16 cellular contexts compared by ENCODE assay signal in the genomic region with DNA sequence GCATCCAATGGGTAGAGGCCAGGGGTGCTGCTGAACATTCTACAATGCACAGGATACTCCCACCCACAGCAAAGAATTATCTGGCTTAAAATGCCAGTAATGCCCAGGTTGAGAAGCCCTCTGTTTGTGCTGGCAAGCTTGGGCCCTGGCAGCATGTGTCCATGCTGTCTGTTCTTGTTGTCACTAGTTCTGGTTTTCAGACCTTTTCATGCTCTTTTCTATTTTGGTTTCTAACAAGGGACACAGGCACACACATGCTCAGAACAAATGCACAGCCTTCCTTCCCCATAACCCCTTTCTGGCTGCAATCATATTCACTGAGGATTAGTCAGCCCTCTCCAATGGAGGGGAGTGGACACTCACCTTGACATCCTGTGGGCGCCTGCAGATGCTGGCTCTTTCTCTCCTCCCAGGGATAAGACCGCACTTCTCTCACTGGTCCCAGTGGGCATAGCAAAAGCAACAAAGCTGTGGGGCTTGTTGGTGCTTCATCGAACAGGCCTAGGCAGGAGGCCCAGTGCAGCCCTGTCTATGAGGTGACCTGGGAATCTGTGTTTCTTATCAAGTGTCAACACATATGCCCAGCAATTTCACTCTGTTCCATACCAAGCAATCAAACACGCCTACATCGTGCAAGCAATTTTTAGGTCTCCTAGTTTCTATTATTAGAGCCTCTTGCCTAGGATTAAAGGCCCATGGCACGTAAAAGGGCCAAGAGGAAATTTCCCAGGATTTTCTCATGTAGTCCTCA.
"Had no signal": no experiment of that assay in that cellular context is flagged by ENCODE, and none has a peak within 500 bp of the region (broad histone marks: within the 10 kb centered on the region; RNA-seq: fewer than 3 reads in every experiment).

No MANE protein-coding gene starts in this region.

- H3K27me3 ChIP-seq: body of pancreas, neutrophil had no signal

- H3K27ac ChIP-seq: body of pancreas, neutrophil had no signal

- DNase-seq: activated CD4-positive, alpha-beta memory T cell treated with anti-CD3 and anti-CD28 coated beads, Interleukin-2, amount 10 ng/mL, durations not matched to agents 7 days and 5 days; activated CD4-positive, alpha-beta T cell treated with anti-CD3 and anti-CD28 coated beads for 36 hours; activated effector memory CD4-positive, alpha-beta T cell treated with anti-CD3 and anti-CD28 coated beads, Interleukin-2, amount 50 U/mL, for 16 hours; activated T-cell treated with anti-CD3 and anti-CD28 coated beads, Interleukin-2, amount 50 U/mL, for 48 hours; amniotic stem cell; body of pancreas; foreskin fibroblast; mesenchymal stem cell; natural killer cell; retina; stimulated activated CD4-positive, alpha-beta T cell treated with anti-CD3 and anti-CD28 coated beads, Interleukin-2, amount 100 ng/mL, for 48 hours; T-helper 2 cell; trophoblast cell had no signal

- H3K27ac Mint-ChIP-seq: activated CD4-positive, alpha-beta memory T cell treated with anti-CD3 and anti-CD28 coated beads, Interleukin-2, amount 10 ng/mL, durations not matched to agents 7 days and 5 days; activated CD4-positive, alpha-beta T cell treated with anti-CD3 and anti-CD28 coated beads for 36 hours; activated naive CD4-positive, alpha-beta T cell treated with anti-CD3 and anti-CD28 coated beads, Interleukin-2, amount 50 U/mL, for 72 hours; natural killer cell; stimulated activated memory B cell treated with anti-CD40 and anti-IgM and Interleukin-4, amounts not matched to agents 10 μg/mL and 1 μg/mL and 100 μg/mL, for 72 hours had no signal

- H3K4me3 Mint-ChIP-seq: activated CD4-positive, alpha-beta memory T cell treated with anti-CD3 and anti-CD28 coated beads, Interleukin-2, amount 10 ng/mL, durations not matched to agents 7 days and 5 days; activated CD4-positive, alpha-beta T cell treated with anti-CD3 and anti-CD28 coated beads for 36 hours; natural killer cell; stimulated activated memory B cell treated with anti-CD40 and anti-IgM and Interleukin-4, amounts not matched to agents 10 μg/mL and 1 μg/mL and 100 μg/mL, for 72 hours had no signal

- H3K36me3 ChIP-seq: neutrophil had no signal

- H3K9me3 Mint-ChIP-seq: activated CD4-positive, alpha-beta memory T cell treated with anti-CD3 and anti-CD28 coated beads, Interleukin-2, amount 10 ng/mL, durations not matched to agents 7 days and 5 days; activated naive CD4-positive, alpha-beta T cell treated with anti-CD3 and anti-CD28 coated beads, Interleukin-2, amount 50 U/mL, for 72 hours; natural killer cell had no signal

- H3K9me3 ChIP-seq: body of pancreas, neutrophil had no signal

- H3K4me1 Mint-ChIP-seq: activated CD4-positive, alpha-beta memory T cell treated with anti-CD3 and anti-CD28 coated beads, Interleukin-2, amount 10 ng/mL, durations not matched to agents 7 days and 5 days; activated CD4-positive, alpha-beta T cell treated with anti-CD3 and anti-CD28 coated beads for 36 hours; natural killer cell had no signal

- H3K4me1 ChIP-seq: body of pancreas had no signal

- H3K36me3 Mint-ChIP-seq: activated naive CD4-positive, alpha-beta T cell treated with anti-CD3 and anti-CD28 coated beads, Interleukin-2, amount 50 U/mL, for 72 hours; natural killer cell; stimulated activated memory B cell treated with anti-CD40 and anti-IgM and Interleukin-4, amounts not matched to agents 10 μg/mL and 1 μg/mL and 100 μg/mL, for 72 hours had no signal

- ATAC-seq: activated CD4-positive, alpha-beta T cell treated with anti-CD3 and anti-CD28 coated beads for 36 hours; activated naive CD4-positive, alpha-beta T cell treated with anti-CD3 and anti-CD28 coated beads, Interleukin-2, amount 50 U/mL, for 72 hours; body of pancreas; natural killer cell; stimulated activated memory B cell treated with anti-CD40 and anti-IgM and Interleukin-4, amounts not matched to agents 10 μg/mL and 1 μg/mL and 100 μg/mL, for 72 hours had no signal

- H3K4me3 ChIP-seq: body of pancreas had no signal
